In genomic region chr4:95660719-95661118, GRCh38 we compare ENCODE assay signal across 13 cellular contexts.
DNase-seq lines count a peak whose midpoint lies in the region; ATAC-seq and TF ChIP-seq lines count a peak whose summit lies in the region.
"Had no signal": no experiment of that assay in that cellular context is flagged by ENCODE, and none has a peak within 500 bp of the region (broad histone marks: within the 10 kb centered on the region; RNA-seq: fewer than 3 reads in every experiment).

No MANE protein-coding gene starts in this region.

- DNase-seq in glomerular visceral epithelial cell (ENCODE audit: extremely low spot score) (peak; percentile 9), kidney glomerular epithelial cell (lab: John Stamatoyannopoulos, UW) (peak; percentile 43), renal cortical epithelial cell (ENCODE audit: low read depth) (peak; percentile 85), AML-193 (lab: John Stamatoyannopoulos, UW) (no peak), AG20443 (ENCODE audit: low spot score) (no peak), HCEC 1CT (no peak)
- DNase-seq: ACHN; CD4-positive, alpha-beta memory T cell; DMS153; DMS79; GDM1 had no signal

- ATAC-seq in GM19324 (IDR thresholded peaks at IDR 0.05; ENCODE audit: low FRiP score, unreplicated experiment) = no peak

- peak; percentile 27; the same call in 1 of the 2 replicates for TF ChIP-seq EP300 in Ishikawa (IDR thresholded peaks at IDR 0.05; ENCODE audit: borderline replicate concordance)

- TF ChIP-seq RAD21 in Ishikawa (IDR thresholded peaks at IDR 0.05; ENCODE audit: low read depth) = no peak

TF ChIP-seq in Ishikawa, 13 proteins besides CTCF, POLR2A, EP300 and RAD21:
- no peak for TF ChIP-seq TEAD4 (IDR thresholded peaks at IDR 0.05)
- no peak for TF ChIP-seq REST (IDR thresholded peaks at IDR 0.05; ENCODE audit: low read depth)
- TF ChIP-seq CREB1 (IDR thresholded peaks at IDR 0.05; ENCODE audit: low read depth) = no peak
- no peak for TF ChIP-seq USF1 (IDR thresholded peaks at IDR 0.05)
- TF ChIP-seq TAF1 (IDR thresholded peaks at IDR 0.05; ENCODE audit: low read depth) = no peak
- no peak for TF ChIP-seq FOXM1 (IDR thresholded peaks at IDR 0.05; ENCODE audit: borderline replicate concordance, low read depth)
- no peak for TF ChIP-seq YY1 (IDR thresholded peaks at IDR 0.05; ENCODE audit: low read depth)
- TF ChIP-seq MAX (IDR thresholded peaks at IDR 0.05) = no peak
- no peak for TF ChIP-seq NFIC (IDR thresholded peaks at IDR 0.05)
- TF ChIP-seq CEBPB (IDR thresholded peaks at IDR 0.05) = no peak
- TF ChIP-seq ZBTB7A (IDR thresholded peaks at IDR 0.05; ENCODE audit: low read depth) = no peak
- no peak for TF ChIP-seq TCF12 (IDR thresholded peaks at IDR 0.05; ENCODE audit: low read depth)
- no peak for TF ChIP-seq EGR1 (IDR thresholded peaks at IDR 0.05)

Comparison
In these comparisons a context has a peak if more than half of its experiments do, and no peak if none do; other contexts are left out.
1. DNase-seq: peak in glomerular visceral epithelial cell (single experiment), kidney glomerular epithelial cell (single experiment) and renal cortical epithelial cell (single experiment); none in AML-193 (0 of 2), AG20443 (single experiment) and HCEC 1CT (single experiment).